ENCODE assay signal across 1 cellular context in genomic region chr1:41919764-41920397, GRCh38.
TF ChIP-seq lines count a peak whose summit lies in the region.

No MANE protein-coding gene starts in this region.

TF ChIP-seq in neural cell, 6 proteins besides CTCF, POLR2A, EP300 and RAD21 (continued from another document):
- TF ChIP-seq, protein P1, sequence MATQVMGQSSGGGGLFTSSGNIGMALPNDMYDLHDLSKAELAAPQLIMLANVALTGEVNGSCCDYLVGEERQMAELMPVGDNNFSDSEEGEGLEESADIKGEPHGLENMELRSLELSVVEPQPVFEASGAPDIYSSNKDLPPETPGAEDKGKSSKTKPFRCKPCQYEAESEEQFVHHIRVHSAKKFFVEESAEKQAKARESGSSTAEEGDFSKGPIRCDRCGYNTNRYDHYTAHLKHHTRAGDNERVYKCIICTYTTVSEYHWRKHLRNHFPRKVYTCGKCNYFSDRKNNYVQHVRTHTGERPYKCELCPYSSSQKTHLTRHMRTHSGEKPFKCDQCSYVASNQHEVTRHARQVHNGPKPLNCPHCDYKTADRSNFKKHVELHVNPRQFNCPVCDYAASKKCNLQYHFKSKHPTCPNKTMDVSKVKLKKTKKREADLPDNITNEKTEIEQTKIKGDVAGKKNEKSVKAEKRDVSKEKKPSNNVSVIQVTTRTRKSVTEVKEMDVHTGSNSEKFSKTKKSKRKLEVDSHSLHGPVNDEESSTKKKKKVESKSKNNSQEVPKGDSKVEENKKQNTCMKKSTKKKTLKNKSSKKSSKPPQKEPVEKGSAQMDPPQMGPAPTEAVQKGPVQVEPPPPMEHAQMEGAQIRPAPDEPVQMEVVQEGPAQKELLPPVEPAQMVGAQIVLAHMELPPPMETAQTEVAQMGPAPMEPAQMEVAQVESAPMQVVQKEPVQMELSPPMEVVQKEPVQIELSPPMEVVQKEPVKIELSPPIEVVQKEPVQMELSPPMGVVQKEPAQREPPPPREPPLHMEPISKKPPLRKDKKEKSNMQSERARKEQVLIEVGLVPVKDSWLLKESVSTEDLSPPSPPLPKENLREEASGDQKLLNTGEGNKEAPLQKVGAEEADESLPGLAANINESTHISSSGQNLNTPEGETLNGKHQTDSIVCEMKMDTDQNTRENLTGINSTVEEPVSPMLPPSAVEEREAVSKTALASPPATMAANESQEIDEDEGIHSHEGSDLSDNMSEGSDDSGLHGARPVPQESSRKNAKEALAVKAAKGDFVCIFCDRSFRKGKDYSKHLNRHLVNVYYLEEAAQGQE (IDR thresholded peaks at IDR 0.05; ENCODE audit: borderline replicate concordance), result peak; percentile 38
- peak; percentile 59 for TF ChIP-seq POLR2AphosphoS5 (IDR thresholded peaks at IDR 0.05)
- no peak for TF ChIP-seq TAF1 (IDR thresholded peaks at IDR 0.05; ENCODE audit: low read depth)
- TF ChIP-seq SMC3 (conservative IDR thresholded peaks at IDR 0.05; ENCODE audit: poor library complexity), result no peak
